Comparison of ENCODE assay signal across 8 cellular contexts in genomic region chr11:133835258-133836075, GRCh38.
DNase-seq lines count a peak whose midpoint lies in the region; ATAC-seq lines count a peak whose summit lies in the region.

No MANE protein-coding gene starts in this region.

- ATAC-seq in GM19438 (IDR thresholded peaks at IDR 0.05; ENCODE audit: low read depth, unreplicated experiment) (peak; percentile 93), HG03432 (IDR thresholded peaks at IDR 0.05; ENCODE audit: unreplicated experiment) (peak; percentile 87)

- DNase-seq in SKM-1 treated with dmso at 0.1 percent for 144 hours (lab: John Stamatoyannopoulos, UW; ENCODE audit: unreplicated experiment), result peak; percentile 49
- no peak for DNase-seq in SKM-1 (lab: John Stamatoyannopoulos, UW; ENCODE audit: unreplicated experiment)
- DNase-seq in NCI-H526 treated with DMSO at 0.1 percent for 48 hours (lab: John Stamatoyannopoulos, UW), result peak; percentile 82
- peak; percentile 80 for DNase-seq in astrocyte of the hippocampus (ENCODE audit: low read depth, low spot score)
- peak; percentile 61 for DNase-seq in iris pigment epithelial cell (ENCODE audit: low read depth)
- peak; percentile 10 for DNase-seq in stimulated activated CD8-positive, alpha-beta memory T cell treated with anti-CD3 and anti-CD28 coated beads, Interleukin-7, amount 100 ng/mL, for 24 hours (ENCODE audit: low read depth)
